Comparison of ENCODE assay signal across 9 cellular contexts in the genomic region with DNA sequence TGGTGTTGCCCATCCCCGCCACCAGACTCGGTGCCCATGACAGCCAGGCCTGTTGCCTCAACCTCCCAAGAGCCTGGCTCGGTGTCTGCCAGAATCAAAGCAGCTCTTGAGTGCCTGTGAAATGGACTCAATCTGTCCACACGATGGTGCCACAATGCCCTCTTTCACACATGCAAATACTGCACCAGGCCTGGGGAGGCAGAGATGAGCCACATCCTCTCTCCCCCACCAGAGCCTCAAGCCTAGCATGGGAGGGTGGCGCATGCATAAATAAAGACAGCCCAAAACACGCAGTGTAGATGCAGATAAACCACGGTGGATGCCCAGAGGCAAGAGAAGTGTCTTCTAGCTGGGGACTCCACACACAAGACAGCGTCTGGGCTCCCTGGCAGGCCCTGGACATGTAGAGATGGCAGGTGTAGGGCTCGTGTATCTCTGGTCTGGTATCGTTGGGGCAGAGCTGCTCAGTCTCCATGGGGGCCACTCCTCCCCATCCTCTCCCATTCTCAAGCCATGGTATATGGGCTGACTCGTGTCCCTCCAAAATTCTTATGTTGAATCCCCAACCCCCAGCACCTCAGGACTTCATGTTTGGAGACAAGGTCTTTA.
A peak's percentile ranks its signal among the peaks of the same experiment; 100 is the strongest.
DNase-seq lines count a peak whose midpoint lies in the region; ATAC-seq and TF ChIP-seq lines count a peak whose summit lies in the region.
"Had no signal": no experiment of that assay in that cellular context is flagged by ENCODE, and none has a peak within 500 bp of the region (broad histone marks: within the 10 kb centered on the region; RNA-seq: fewer than 3 reads in every experiment).

No MANE protein-coding gene starts in this region.

- H3K36me3 Mint-ChIP-seq in activated CD4-positive, alpha-beta T cell treated with anti-CD3 and anti-CD28 coated beads for 36 hours (ENCODE audit: low read depth): no peaks in the 10 kb centered on the region

- no peak overlapping the region for H3K4me3 Mint-ChIP-seq in activated CD4-positive, alpha-beta T cell treated with anti-CD3 and anti-CD28 coated beads for 36 hours

- no peaks in the 10 kb centered on the region for H3K36me3 ChIP-seq in suprapubic skin
- H3K36me3 ChIP-seq: adrenal gland had no signal

- H3K4me1 Mint-ChIP-seq in activated CD4-positive, alpha-beta T cell treated with anti-CD3 and anti-CD28 coated beads for 36 hours: no peaks in the 10 kb centered on the region

- POLR2A ChIA-PET in activated CD4-positive, alpha-beta T cell treated with anti-CD3 and anti-CD28 coated beads for 36 hours (lab: Charles Lee): no interaction called here

- H3K27ac Mint-ChIP-seq in activated CD4-positive, alpha-beta T cell treated with anti-CD3 and anti-CD28 coated beads for 36 hours: no peak overlapping the region

- no peak for TF ChIP-seq POLR2A in suprapubic skin (IDR thresholded peaks at IDR 0.05)

- H3K27me3 ChIP-seq in suprapubic skin: no peaks in the 10 kb centered on the region
- H3K27me3 ChIP-seq: adrenal gland had no signal

- no peaks in the 10 kb centered on the region for H3K4me1 ChIP-seq in suprapubic skin
- H3K4me1 ChIP-seq: adrenal gland had no signal

- WGBS in suprapubic skin: 76% methylated on average over 11 of the region's 11 CpGs

- no peaks in the 10 kb centered on the region for H3K9me3 Mint-ChIP-seq in activated CD4-positive, alpha-beta T cell treated with anti-CD3 and anti-CD28 coated beads for 36 hours (ENCODE audit: low read depth)

- intact Hi-C loops in activated CD4-positive, alpha-beta T cell treated with anti-CD3 and anti-CD28 coated beads for 36 hours (cut with DNase I, micrococcal nuclease): loop anchor here in 1 of 2 experiments (5.0 kb wide), 1 partner anchor 193 kb away; no protein-coding TSS in a partner anchor

- no peak for TF ChIP-seq EP300 in suprapubic skin (IDR thresholded peaks at IDR 0.05)

- no peaks in the 10 kb centered on the region for H3K27me3 Mint-ChIP-seq in activated CD4-positive, alpha-beta T cell treated with anti-CD3 and anti-CD28 coated beads for 36 hours

- peak; percentile 54 for DNase-seq in activated CD4-positive, alpha-beta T cell treated with anti-CD3 and anti-CD28 coated beads for 36 hours
- no peak for DNase-seq in activated CD4-positive, alpha-beta T cell treated with anti-CD3 and anti-CD28 coated beads for 1 hour
- peak in 4 of 5 donors; percentile 12 to 87 (median 21) for DNase-seq in T-helper 1 cell
- DNase-seq in left lobe of liver (ENCODE audit: low spot score): no peak
- DNase-seq in COLO668 (lab: John Stamatoyannopoulos, UW; ENCODE audit: unreplicated experiment): no peak
- DNase-seq in NCI-H1105 treated with DMSO at 0.1 percent for 48 hours (lab: John Stamatoyannopoulos, UW): no peak
- no peak for DNase-seq in suprapubic skin (ENCODE audit: low spot score in 2 of 2)

- CTCF ChIA-PET in activated CD4-positive, alpha-beta T cell treated with anti-CD3 and anti-CD28 coated beads for 36 hours (lab: Charles Lee): interaction anchor here (0.6 kb wide), 2 partner anchors 116 to 1201 kb away, joined by 3 read pairs; no protein-coding TSS in a partner anchor

- peak; percentile 90 for ATAC-seq in activated CD4-positive, alpha-beta T cell treated with anti-CD3 and anti-CD28 coated beads for 36 hours
- ATAC-seq in HG02981 (IDR thresholded peaks at IDR 0.05; ENCODE audit: unreplicated experiment): peak; percentile 86
- peak; percentile 31 for ATAC-seq in left lobe of liver

- no peak overlapping the region for H3K27ac ChIP-seq in suprapubic skin
- H3K27ac ChIP-seq: adrenal gland had no signal

- H3K4me3 ChIP-seq in suprapubic skin: no peak overlapping the region
- H3K4me3 ChIP-seq: adrenal gland had no signal

- H3K9me3 ChIP-seq in suprapubic skin: no peaks in the 10 kb centered on the region
- H3K9me3 ChIP-seq: adrenal gland had no signal

- no peak for TF ChIP-seq CTCF in suprapubic skin (IDR thresholded peaks at IDR 0.05)

Comparison
In these comparisons a context has a peak if more than half of its experiments do, and no peak if none do; other contexts are left out.
1. DNase-seq: peak in activated CD4-positive, alpha-beta T cell treated with anti-CD3 and anti-CD28 coated beads for 36 hours (single experiment) and T-helper 1 cell (4 of 5); none in activated CD4-positive, alpha-beta T cell treated with anti-CD3 and anti-CD28 coated beads for 1 hour (single experiment), left lobe of liver (single experiment), COLO668 (single experiment), NCI-H1105 treated with DMSO at 0.1 percent for 48 hours (single experiment) and suprapubic skin (0 of 2).
2. ATAC-seq: peak in every context shown above with its lines; median percentile 90 in activated CD4-positive, alpha-beta T cell treated with anti-CD3 and anti-CD28 coated beads for 36 hours; 86 in HG02981; 31 in left lobe of liver.